Comparison of ENCODE assay signal across 21 cellular contexts in the genomic region with DNA sequence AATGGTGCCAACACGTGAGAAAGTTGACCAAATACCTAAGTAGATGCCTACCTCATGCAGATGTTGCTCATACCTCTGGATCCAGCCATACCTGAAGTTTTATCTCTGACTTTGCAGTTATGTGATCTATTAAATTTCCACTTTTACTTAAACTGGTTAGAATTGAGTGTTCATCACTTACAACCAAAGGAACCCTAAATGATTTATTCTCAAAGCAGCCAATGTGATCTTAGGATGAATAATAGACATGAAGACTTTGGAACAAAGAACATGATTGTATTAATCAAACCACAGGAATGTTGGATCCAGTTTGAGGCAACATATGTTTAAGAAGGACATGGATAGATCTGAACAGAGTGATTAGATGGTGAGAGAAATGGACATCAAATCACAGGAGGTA.
A peak's percentile ranks its signal among the peaks of the same experiment; 100 is the strongest.
DNase-seq lines count a peak whose midpoint lies in the region; ATAC-seq and TF ChIP-seq lines count a peak whose summit lies in the region.
"Had no signal": no experiment of that assay in that cellular context is flagged by ENCODE, and none has a peak within 500 bp of the region (broad histone marks: within the 10 kb centered on the region; RNA-seq: fewer than 3 reads in every experiment).

No MANE protein-coding gene starts in this region.

- H3K4me1 ChIP-seq in gastrocnemius medialis (no peaks in the 10 kb centered on the region), GM23338 (ENCODE audit: insufficient read depth) (peaks cover 33% of the 10 kb centered on the region), transverse colon (no peaks in the 10 kb centered on the region)
- H3K4me1 ChIP-seq: A549 had no signal

- H3K4me2 ChIP-seq in GM23338 = no peak overlapping the region
- H3K4me2 ChIP-seq: A549 had no signal

- ATAC-seq in gastrocnemius medialis (no peak), GM23338 (no peak), GM21528 (IDR thresholded peaks at IDR 0.05; ENCODE audit: low FRiP score, unreplicated experiment) (no peak)
- ATAC-seq: A549 had no signal

- in situ Hi-C loops in gastrocnemius medialis (cut with MboI; ENCODE audit: low sequenced_read_pairs in 4 of 4) = no loop called here
- in situ Hi-C loops in transverse colon (cut with MboI; ENCODE audit: low pct_ligation_motif_present in 1 of 4, low pct_unique_long_range_greater_than_20kb in 1 of 4, low sequenced_read_pairs in 3 of 4) = no loop called here

- H3K4me3 Mint-ChIP-seq in GM23338 = no peak overlapping the region
- H3K4me3 Mint-ChIP-seq: CD4-positive, alpha-beta T cell had no signal

- no peak overlapping the region for H2AFZ ChIP-seq in GM23338

- peak overlapping the region; percentile 58 for H3K27ac ChIP-seq in epithelial cell of prostate
- H3K27ac ChIP-seq in gastrocnemius medialis = peak overlapping the region in 3 of 4 donors; percentile 66 to 79 (median 77)
- no peak overlapping the region for H3K27ac ChIP-seq in GM23338 (ENCODE audit: low read depth)
- H3K27ac ChIP-seq in transverse colon = no peak overlapping the region
- H3K27ac ChIP-seq: A549, SJCRH30 had no signal

- H3K9me3 ChIP-seq in gastrocnemius medialis = no peaks in the 10 kb centered on the region
- no peaks in the 10 kb centered on the region for H3K9me3 ChIP-seq in transverse colon
- H3K9me3 ChIP-seq: A549, SJCRH30 had no signal

- intact Hi-C loops in gastrocnemius medialis (cut with DNase I; ENCODE audit: low total_unique reads) = loop anchor here (5.0 kb wide), 1 partner anchor 40 kb away; no protein-coding TSS in a partner anchor
- intact Hi-C loops in transverse colon (cut with DNase I; ENCODE audit: low total_unique reads) = no loop called here

- WGBS in transverse colon (ENCODE audit: low coverage in 1 of 2), 2 donors = 40 to 53% methylated on average over 1 of the region's 1 CpG

- TF ChIP-seq CTCF in gastrocnemius medialis (IDR thresholded peaks at IDR 0.05 in 4 of 5, conservative IDR thresholded peaks at IDR 0.05 in 1 of 5) (no peak), GM23338 (conservative IDR thresholded peaks at IDR 0.05; ENCODE audit: low read depth in 2 of 2) (no peak), transverse colon (IDR thresholded peaks at IDR 0.05) (no peak)

- TF ChIP-seq EP300 in transverse colon (IDR thresholded peaks at IDR 0.05; ENCODE audit: low read depth) = no peak

- H3K4me3 ChIP-seq in gastrocnemius medialis (peak overlapping the region in 1 of 4 donors; percentile 3), GM23338 (no peak overlapping the region), transverse colon (no peak overlapping the region)
- H3K4me3 ChIP-seq: A549, SJCRH30 had no signal

- no peaks in the 10 kb centered on the region for H3F3A ChIP-seq in GM23338 (replicated peaks; ENCODE audit: low read depth)

- peaks cover 4% of the 10 kb centered on the region for H3K27me3 Mint-ChIP-seq in GM23338 (ENCODE audit: insufficient read depth, low read depth, poor library complexity)

- H3K4me1 Mint-ChIP-seq in GM23338 = peaks cover 32% of the 10 kb centered on the region

- H3K27ac Mint-ChIP-seq in GM23338 = no peak overlapping the region
- H3K27ac Mint-ChIP-seq: CD4-positive, alpha-beta T cell had no signal

- TF ChIP-seq POLR2A in gastrocnemius medialis (IDR thresholded peaks at IDR 0.05) (no peak), transverse colon (IDR thresholded peaks at IDR 0.05) (no peak)

- H3K9me3 Mint-ChIP-seq in GM23338 = no peaks in the 10 kb centered on the region
- H3K9me3 Mint-ChIP-seq: CD4-positive, alpha-beta T cell had no signal

- peak; percentile 41 for DNase-seq in A172 (ENCODE audit: low spot score)
- peak; percentile 58 for DNase-seq in RPMI7951 (ENCODE audit: low read depth)
- peak; percentile 43 for DNase-seq in epithelial cell of prostate (ENCODE audit: low read depth, low spot score)
- DNase-seq in gastrocnemius medialis = no peak
- DNase-seq in GM23338 (ENCODE audit: low spot score) = no peak
- no peak for DNase-seq in transverse colon
- DNase-seq: Calu3; CD4-positive, alpha-beta T cell; DMS53; EL; KG1; NCI-H1417; NCI-H187; NCI-H2107; NCI-H510A; NCI-H748 treated with DMSO at 0.1 percent for 48 hours; NK-92 treated with Interleukin-12 subunit alpha and Interleukin-12 subunit beta, amount 100 ng/mL, for 24 hours; RPMI8226 had no signal

- H3K9me2 ChIP-seq in GM23338 (ENCODE audit: insufficient read depth) = peaks cover 8% of the 10 kb centered on the region

- H3K79me2 ChIP-seq in GM23338 (replicated peaks; ENCODE audit: insufficient read depth) = no peaks in the 10 kb centered on the region

- H3K36me3 Mint-ChIP-seq in GM23338 (ENCODE audit: low read depth) = no peaks in the 10 kb centered on the region

- H3K36me3 ChIP-seq in gastrocnemius medialis (no peaks in the 10 kb centered on the region), GM23338 (ENCODE audit: insufficient read depth) (no peaks in the 10 kb centered on the region), transverse colon (no peaks in the 10 kb centered on the region)
- H3K36me3 ChIP-seq: SJCRH30 had no signal

- no peaks in the 10 kb centered on the region for H4K20me1 ChIP-seq in GM23338 (replicated peaks; ENCODE audit: insufficient read depth)

- no peaks in the 10 kb centered on the region for H3K27me3 ChIP-seq in gastrocnemius medialis
- H3K27me3 ChIP-seq in GM23338 (ENCODE audit: insufficient read depth) = no peaks in the 10 kb centered on the region
- no peaks in the 10 kb centered on the region for H3K27me3 ChIP-seq in transverse colon
- H3K27me3 ChIP-seq: SJCRH30 had no signal

TF ChIP-seq in GM23338, 12 proteins besides CTCF, POLR2A, EP300 and RAD21 (continues in another document):
- TF ChIP-seq JUNB (IDR thresholded peaks at IDR 0.05; ENCODE audit: unreplicated experiment) (no peak), ZNF114 (CRISPR knock-in tag; IDR thresholded peaks at IDR 0.05) (no peak), EZH2phosphoT487 (IDR thresholded peaks at IDR 0.05; ENCODE audit: unreplicated experiment) (no peak), CREB1 (CRISPR knock-in tag; IDR thresholded peaks at IDR 0.05; ENCODE audit: low read depth) (no peak), STAT1 (IDR thresholded peaks at IDR 0.05; ENCODE audit: unreplicated experiment) (no peak), ZNF331 (CRISPR knock-in tag; IDR thresholded peaks at IDR 0.05; ENCODE audit: low read depth) (no peak), POLR2AphosphoS5 (IDR thresholded peaks at IDR 0.05; ENCODE audit: low read depth) (no peak), EZH2 (IDR thresholded peaks at IDR 0.05; ENCODE audit: low read depth, unreplicated experiment) (no peak)
- TF ChIP-seq, protein P1, sequence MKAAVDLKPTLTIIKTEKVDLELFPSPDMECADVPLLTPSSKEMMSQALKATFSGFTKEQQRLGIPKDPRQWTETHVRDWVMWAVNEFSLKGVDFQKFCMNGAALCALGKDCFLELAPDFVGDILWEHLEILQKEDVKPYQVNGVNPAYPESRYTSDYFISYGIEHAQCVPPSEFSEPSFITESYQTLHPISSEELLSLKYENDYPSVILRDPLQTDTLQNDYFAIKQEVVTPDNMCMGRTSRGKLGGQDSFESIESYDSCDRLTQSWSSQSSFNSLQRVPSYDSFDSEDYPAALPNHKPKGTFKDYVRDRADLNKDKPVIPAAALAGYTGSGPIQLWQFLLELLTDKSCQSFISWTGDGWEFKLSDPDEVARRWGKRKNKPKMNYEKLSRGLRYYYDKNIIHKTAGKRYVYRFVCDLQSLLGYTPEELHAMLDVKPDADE (IDR thresholded peaks at IDR 0.05) = no peak

Comparison
In these comparisons a context has a peak if more than half of its experiments do, and no peak if none do; other contexts are left out.
1. DNase-seq: peak in A172 (single experiment), RPMI7951 (single experiment) and epithelial cell of prostate (single experiment); none in gastrocnemius medialis (0 of 2), GM23338 (single experiment) and transverse colon (single experiment).
2. H3K27ac ChIP-seq: peak in epithelial cell of prostate (single experiment) and gastrocnemius medialis (3 of 4); none in GM23338 (single experiment) and transverse colon (0 of 4).